Comparison of ENCODE assay signal across 8 cellular contexts in genomic region chr5:125785407-125785806, GRCh38.
"Had no signal": no experiment of that assay in that cellular context is flagged by ENCODE, and none has a peak within 500 bp of the region (broad histone marks: within the 10 kb centered on the region; RNA-seq: fewer than 3 reads in every experiment).

No MANE protein-coding gene starts in this region.

- DNase-seq: GDM1, GF-D8 had no signal

- H3K4me3 ChIP-seq: GM12878 had no signal

- FAIRE-seq: G401.6, GM12878, GM12891, GM12892, GM18507, GM19239 had no signal
